ENCODE assay signal across 18 cellular contexts in the genomic region with DNA sequence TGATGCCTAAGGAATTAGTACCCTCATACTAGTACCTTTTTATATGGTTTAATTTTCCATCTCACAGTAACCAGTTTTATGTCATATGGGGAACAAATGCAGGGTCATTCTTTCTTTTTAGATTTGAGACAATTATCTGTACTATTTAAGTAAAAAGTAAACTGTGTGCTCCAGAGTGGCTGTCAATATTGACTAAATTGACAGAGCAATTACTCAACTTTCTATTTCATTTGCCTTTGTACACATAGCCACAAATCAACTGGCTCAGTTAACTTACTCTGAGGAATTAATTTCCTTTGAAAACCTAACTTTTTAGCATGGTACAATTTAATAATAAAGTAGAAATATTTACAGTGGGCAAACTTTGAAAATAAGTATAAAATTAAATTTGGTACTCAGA. TPM values are rescaled to one million over a fixed set of nuclear protein-coding genes. Genes with fewer than 3 reads are reported as not detected.
A peak's percentile ranks its signal among the peaks of the same experiment; 100 is the strongest.
DNase-seq lines count a peak whose midpoint lies in the region; ATAC-seq lines count a peak whose summit lies in the region.
"Had no signal": no experiment of that assay in that cellular context is flagged by ENCODE, and none has a peak within 500 bp of the region (broad histone marks: within the 10 kb centered on the region; RNA-seq: fewer than 3 reads in every experiment).

No MANE protein-coding gene starts in this region.

- DNase-seq in NCI-H748 (lab: John Stamatoyannopoulos, UW; ENCODE audit: unreplicated experiment) (peak; percentile 29), NCI-H748 treated with DMSO at 0.1 percent for 48 hours (lab: John Stamatoyannopoulos, UW) (no peak), NCI-H69 (lab: John Stamatoyannopoulos, UW) (peak; percentile 0), left lobe of liver (ENCODE audit: low spot score) (no peak), NCI-H82 treated with DMSO at 0.1 percent for 48 hours (lab: John Stamatoyannopoulos, UW; ENCODE audit: unreplicated experiment) (no peak), ACHN (no peak), HK-2 (ENCODE audit: unreplicated experiment) (no peak)
- DNase-seq: 8988T; BE2C; C1 segment of cervical spinal cord; CD4-positive, CD25-positive, alpha-beta regulatory T cell; CD8-positive, alpha-beta memory T cell; COR-L47; DMS 273 treated with DMSO at 0.1 percent for 48 hours; DMS79; GDM1; GM23248 had no signal

- ATAC-seq in left lobe of liver = peak; percentile 57

- in situ Hi-C loops in ACHN (cut with HindIII; ENCODE audit: low pct_ligation_motif_present, low pct_unique_long_range_greater_than_20kb, low sequenced_read_pairs) = no loop called here

RNA-seq across cellular contexts. Expression of a gene that starts 28.5 kb away (rescaled TPM):
- not detected for total RNA-seq in left lobe of liver
- total RNA-seq: CD4-positive, CD25-positive, alpha-beta regulatory T cell; CD8-positive, alpha-beta memory T cell; GM23248; HT-29 had no signal

Comparison
In these comparisons a context has a peak if more than half of its experiments do, and no peak if none do; other contexts are left out.
1. DNase-seq: peak in NCI-H748 (single experiment) and NCI-H69 (single experiment); none in NCI-H748 treated with DMSO at 0.1 percent for 48 hours (single experiment), left lobe of liver (single experiment), NCI-H82 treated with DMSO at 0.1 percent for 48 hours (single experiment), ACHN (single experiment) and HK-2 (single experiment).